Comparison of ENCODE assay signal across 24 cellular contexts in genomic region chr7:108863221-108863848, GRCh38.
"Had no signal": no experiment of that assay in that cellular context is flagged by ENCODE, and none has a peak within 500 bp of the region (broad histone marks: within the 10 kb centered on the region; RNA-seq: fewer than 3 reads in every experiment).

No MANE protein-coding gene starts in this region.

- H3K27ac Mint-ChIP-seq: dendritic cell treated with granulocyte-macrophage colony-stimulating factor and Interleukin-4, amounts not matched to agents 40 ng/mL and 50 ng/mL, for 4 days; naive thymus-derived CD4-positive, alpha-beta T cell; nephron; stimulated activated naive CD8-positive, alpha-beta T cell treated with anti-CD3 and anti-CD28 coated beads, Interleukin-15, amount 100 ng/mL, for 72 hours had no signal

- H3K27me3 ChIP-seq: colonic mucosa, esophagus muscularis mucosa, foreskin keratinocyte, gastroesophageal sphincter, heart left ventricle, hepatocyte, left lung, ovary, sigmoid colon, spleen, suprapubic skin, transverse colon had no signal

- H3K36me3 ChIP-seq: colonic mucosa, esophagus muscularis mucosa, gastroesophageal sphincter, heart left ventricle, left lung, ovary, sigmoid colon, spleen, suprapubic skin, transverse colon had no signal

- H3K79me2 ChIP-seq: hepatocyte had no signal

- H3K36me3 Mint-ChIP-seq: naive thymus-derived CD4-positive, alpha-beta T cell had no signal

- H3K27me3 Mint-ChIP-seq: dendritic cell treated with granulocyte-macrophage colony-stimulating factor and Interleukin-4, amounts not matched to agents 40 ng/mL and 50 ng/mL, for 4 days; stimulated activated naive CD8-positive, alpha-beta T cell treated with anti-CD3 and anti-CD28 coated beads, Interleukin-15, amount 100 ng/mL, for 72 hours had no signal

- DNase-seq: colonic mucosa; effector CD8-positive, alpha-beta T cell; foreskin keratinocyte; heart left ventricle; left cardiac atrium; mesendoderm; midbrain; naive thymus-derived CD4-positive, alpha-beta T cell; occipital lobe; ovary; psoas muscle; right cardiac atrium; sigmoid colon; spleen; stimulated activated naive CD4-positive, alpha-beta T cell; stimulated activated naive CD8-positive, alpha-beta T cell treated with anti-CD3 and anti-CD28 coated beads, Interleukin-15, amount 100 ng/mL, for 72 hours; transverse colon had no signal

- H3K4me3 Mint-ChIP-seq: dendritic cell treated with granulocyte-macrophage colony-stimulating factor and Interleukin-4, amounts not matched to agents 40 ng/mL and 50 ng/mL, for 4 days; naive thymus-derived CD4-positive, alpha-beta T cell; nephron; stimulated activated naive CD8-positive, alpha-beta T cell treated with anti-CD3 and anti-CD28 coated beads, Interleukin-15, amount 100 ng/mL, for 72 hours had no signal

- ATAC-seq: foreskin keratinocyte; gastroesophageal sphincter; heart left ventricle; left cardiac atrium; left lung; naive thymus-derived CD4-positive, alpha-beta T cell; psoas muscle; right cardiac atrium; stimulated activated naive CD8-positive, alpha-beta T cell treated with anti-CD3 and anti-CD28 coated beads, Interleukin-15, amount 100 ng/mL, for 72 hours had no signal

- H3K4me3 ChIP-seq: colonic mucosa, esophagus muscularis mucosa, gastroesophageal sphincter, heart left ventricle, hepatocyte, left lung, ovary, psoas muscle, sigmoid colon, spleen, suprapubic skin, transverse colon had no signal

- H3K4me1 ChIP-seq: colonic mucosa, esophagus muscularis mucosa, foreskin keratinocyte, gastroesophageal sphincter, heart left ventricle, left lung, psoas muscle, sigmoid colon, spleen, suprapubic skin, transverse colon had no signal

- H3K9me3 ChIP-seq: colonic mucosa, esophagus muscularis mucosa, ovary, psoas muscle, suprapubic skin had no signal

- H3K4me1 Mint-ChIP-seq: naive thymus-derived CD4-positive, alpha-beta T cell; stimulated activated naive CD8-positive, alpha-beta T cell treated with anti-CD3 and anti-CD28 coated beads, Interleukin-15, amount 100 ng/mL, for 72 hours had no signal

- H3K4me2 ChIP-seq: hepatocyte had no signal

- H3K27ac ChIP-seq: colonic mucosa, esophagus muscularis mucosa, foreskin keratinocyte, gastroesophageal sphincter, heart left ventricle, hepatocyte, left lung, ovary, psoas muscle, sigmoid colon, spleen, suprapubic skin, transverse colon had no signal

- H2AFZ ChIP-seq: hepatocyte had no signal
